ENCODE assay signal across 8 cellular contexts in genomic region chr3:186772886-186773417, GRCh38.
DNase-seq lines count a peak whose midpoint lies in the region; ATAC-seq lines count a peak whose summit lies in the region.

No MANE protein-coding gene starts in this region.

- H3K9ac ChIP-seq in endocrine pancreas (ENCODE audit: control insufficient read depth, insufficient read depth, low read length) (no peak overlapping the region), mucosa of stomach (ENCODE audit: low read length) (peak overlapping the region; percentile 61)

- peak in 12 of 14 donors; percentile 17 to 67 (median 53) for DNase-seq in C1 segment of cervical spinal cord (lab: John Stamatoyannopoulos, UW)
- DNase-seq in activated CD4-positive, alpha-beta T cell treated with anti-CD3 and anti-CD28 coated beads, Interleukin-2, amount 50 U/mL, for 4 hours: peak; percentile 41 to 54
- DNase-seq in stimulated activated CD8-positive, alpha-beta memory T cell treated with anti-CD3 and anti-CD28 coated beads, Interleukin-7, amount 100 ng/mL, for 24 hours (ENCODE audit: low read depth): peak; percentile 43
- no peak for DNase-seq in NCI-H2029 (lab: John Stamatoyannopoulos, UW)

- peak overlapping the region; percentile 60 for H3K4me3 ChIP-seq in endocrine pancreas (ENCODE audit: control insufficient read depth, insufficient read depth, low read length)
- H3K4me3 ChIP-seq in mucosa of stomach (ENCODE audit: low read length): peak overlapping the region; percentile 51

- H3K27me3 ChIP-seq in endocrine pancreas (ENCODE audit: control insufficient read depth, insufficient read depth, low read length) (no peaks in the 10 kb centered on the region), mucosa of stomach (ENCODE audit: control insufficient read depth, insufficient read depth, low read length) (peaks cover 4% of the 10 kb centered on the region)

- H3K36me3 ChIP-seq in endocrine pancreas (ENCODE audit: control insufficient read depth, insufficient read depth, low read length) (no peaks in the 10 kb centered on the region), mucosa of stomach (ENCODE audit: control insufficient read depth, insufficient read depth, low read length) (no peaks in the 10 kb centered on the region)

- no peaks in the 10 kb centered on the region for H3K4me1 ChIP-seq in endocrine pancreas (ENCODE audit: control insufficient read depth, insufficient read depth, low read length)
- H3K4me1 ChIP-seq in mucosa of stomach (ENCODE audit: control insufficient read depth, insufficient read depth, low read length): peaks cover 15% of the 10 kb centered on the region

- ATAC-seq in GM19372 (IDR thresholded peaks at IDR 0.05; ENCODE audit: low read depth, unreplicated experiment) (peak; percentile 87), HG03521 (IDR thresholded peaks at IDR 0.05; ENCODE audit: unreplicated experiment) (peak; percentile 91)

- H3K9me3 ChIP-seq in endocrine pancreas (ENCODE audit: control insufficient read depth, low read length) (no peaks in the 10 kb centered on the region), mucosa of stomach (ENCODE audit: control insufficient read depth, low read length) (no peaks in the 10 kb centered on the region)
